2 cellular contexts compared by ENCODE assay signal in the genomic region with DNA sequence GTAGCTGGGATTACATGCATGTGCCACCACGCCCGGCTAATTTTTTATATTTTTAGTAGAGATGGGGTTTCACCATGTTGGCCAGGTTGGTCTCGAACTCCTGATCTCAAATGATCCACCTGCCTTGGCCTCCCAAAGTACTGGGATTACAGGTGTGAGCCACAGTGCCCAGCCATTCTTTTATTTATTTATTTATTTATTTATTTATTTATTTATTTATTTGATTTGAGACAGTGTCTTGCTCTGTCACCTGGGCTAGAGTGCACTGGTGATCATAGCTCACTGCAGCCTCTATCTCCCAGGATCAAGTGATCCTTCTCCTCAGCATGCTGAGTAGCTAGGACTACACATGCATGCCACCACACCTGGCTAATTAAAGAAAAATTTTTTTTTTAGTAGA. TPM values are rescaled to one million over a fixed set of nuclear protein-coding genes. Genes with fewer than 3 reads are reported as not detected.
"Had no signal": no experiment of that assay in that cellular context is flagged by ENCODE, and none has a peak within 500 bp of the region (broad histone marks: within the 10 kb centered on the region; RNA-seq: fewer than 3 reads in every experiment).

No MANE protein-coding gene starts in this region.

RNA-seq across cellular contexts. Expression of a gene that starts 10.6 kb away (rescaled TPM):
- polyA plus RNA-seq: GM23248, GM23338 had no signal
